In genomic region chr9:89878687-89879086, GRCh38 we compare ENCODE assay signal across 11 cellular contexts.
DNase-seq lines count a peak whose midpoint lies in the region; ATAC-seq and TF ChIP-seq lines count a peak whose summit lies in the region.
"Had no signal": no experiment of that assay in that cellular context is flagged by ENCODE, and none has a peak within 500 bp of the region (broad histone marks: within the 10 kb centered on the region; RNA-seq: fewer than 3 reads in every experiment).

No MANE protein-coding gene starts in this region.

- no peak overlapping the region for H3K9ac ChIP-seq in adipocyte (ENCODE audit: low read length)

- CTCF ChIA-PET in activated CD8-positive, alpha-beta T cell treated with anti-CD3 and anti-CD28 coated beads for 36 hours (lab: Charles Lee), result interaction anchor here (2.0 kb wide), 1 partner anchor 276 kb away, joined by 5 read pairs; no protein-coding TSS in a partner anchor
- CTCF ChIA-PET in activated CD8-positive, alpha-beta T cell treated with anti-CD3 and anti-CD28 coated beads, Interleukin-2, amount 10 ng/mL, durations not matched to agents 7 days and 5 days (lab: Charles Lee), result interaction anchor here (1.3 to 2.0 kb wide), 6 partner anchors 221 to 285 kb away, joined by 4 to 12 read pairs (median 5); no protein-coding TSS in a partner anchor
- CTCF ChIA-PET in RWPE1 (lab: Yijun Ruan, JAX), result interaction anchor here (0.6 to 0.8 kb wide), 3 partner anchors 201 to 286 kb away, joined by 3 to 4 read pairs (median 3); no protein-coding TSS in a partner anchor

- no peak for DNase-seq in activated CD8-positive, alpha-beta T cell treated with anti-CD3 and anti-CD28 coated beads for 36 hours
- DNase-seq in activated CD8-positive, alpha-beta T cell treated with anti-CD3 and anti-CD28 coated beads, Interleukin-2, amount 10 ng/mL, durations not matched to agents 7 days and 5 days, result no peak
- DNase-seq in adipocyte (ENCODE audit: low read depth), result peak; percentile 3
- DNase-seq in lung (ENCODE audit: low spot score), result peak; percentile 50
- DNase-seq in type B pancreatic cell (ENCODE audit: extremely low spot score, unreplicated experiment), result peak; percentile 36
- no peak for DNase-seq in RWPE1 (ENCODE audit: low spot score)
- no peak for DNase-seq in DMS114 treated with DMSO at 0.1 percent for 48 hours (lab: John Stamatoyannopoulos, UW; ENCODE audit: unreplicated experiment)
- DNase-seq: naive B cell, NCI-H446 had no signal

- H3K4me3 ChIP-seq in adipocyte (ENCODE audit: low read length) (no peak overlapping the region), lung (no peak overlapping the region)
- H3K4me3 ChIP-seq: A549 had no signal

- H3K27me3 Mint-ChIP-seq in activated CD8-positive, alpha-beta T cell treated with anti-CD3 and anti-CD28 coated beads for 36 hours, result no peaks in the 10 kb centered on the region
- no peaks in the 10 kb centered on the region for H3K27me3 Mint-ChIP-seq in activated CD8-positive, alpha-beta T cell treated with anti-CD3 and anti-CD28 coated beads, Interleukin-2, amount 10 ng/mL, durations not matched to agents 7 days and 5 days (ENCODE audit: low read depth)
- no peaks in the 10 kb centered on the region for H3K27me3 Mint-ChIP-seq in type B pancreatic cell
- H3K27me3 Mint-ChIP-seq: naive B cell had no signal

- peak overlapping the region in 1 of 2 donors; percentile 95 for H3K27ac ChIP-seq in lung (ENCODE audit: low read depth in 1 of 2, low read length in 1 of 2)
- no peak overlapping the region for H3K27ac ChIP-seq in RWPE1
- H3K27ac ChIP-seq: A549 had no signal

- H3K27me3 ChIP-seq in adipocyte (replicated peaks; ENCODE audit: control insufficient read depth, insufficient read depth, low read length) (no peaks in the 10 kb centered on the region), lung (ENCODE audit: control insufficient read depth, insufficient read depth) (no peaks in the 10 kb centered on the region)

- no peaks in the 10 kb centered on the region for H3K36me3 Mint-ChIP-seq in activated CD8-positive, alpha-beta T cell treated with anti-CD3 and anti-CD28 coated beads for 36 hours (ENCODE audit: low read depth)
- H3K36me3 Mint-ChIP-seq in activated CD8-positive, alpha-beta T cell treated with anti-CD3 and anti-CD28 coated beads, Interleukin-2, amount 10 ng/mL, durations not matched to agents 7 days and 5 days (ENCODE audit: low read depth), result no peaks in the 10 kb centered on the region
- no peaks in the 10 kb centered on the region for H3K36me3 Mint-ChIP-seq in type B pancreatic cell
- H3K36me3 Mint-ChIP-seq: naive B cell had no signal

- intact Hi-C loops in activated CD8-positive, alpha-beta T cell treated with anti-CD3 and anti-CD28 coated beads for 36 hours (cut with micrococcal nuclease), result no loop called here

- H3K4me3 Mint-ChIP-seq in activated CD8-positive, alpha-beta T cell treated with anti-CD3 and anti-CD28 coated beads for 36 hours, result no peak overlapping the region
- H3K4me3 Mint-ChIP-seq in activated CD8-positive, alpha-beta T cell treated with anti-CD3 and anti-CD28 coated beads, Interleukin-2, amount 10 ng/mL, durations not matched to agents 7 days and 5 days, result no peak overlapping the region
- no peak overlapping the region for H3K4me3 Mint-ChIP-seq in type B pancreatic cell

- POLR2A ChIA-PET in activated CD8-positive, alpha-beta T cell treated with anti-CD3 and anti-CD28 coated beads for 36 hours (lab: Charles Lee), result interaction anchor here (0.6 to 1.5 kb wide), 2 partner anchors 13 to 38 kb away, joined by 3 read pairs; no protein-coding TSS in a partner anchor
- POLR2A ChIA-PET in activated CD8-positive, alpha-beta T cell treated with anti-CD3 and anti-CD28 coated beads, Interleukin-2, amount 10 ng/mL, durations not matched to agents 7 days and 5 days (lab: Charles Lee), result no interaction called here
- POLR2A ChIA-PET in RWPE1 (lab: Yijun Ruan, JAX; ENCODE audit: low non-redundant PET), result no interaction called here

- WGBS in lung, 2 donors, result 71 to 83% methylated on average over 6 of the region's 6 CpGs

- H3K4me1 Mint-ChIP-seq in activated CD8-positive, alpha-beta T cell treated with anti-CD3 and anti-CD28 coated beads for 36 hours (ENCODE audit: low read depth), result no peaks in the 10 kb centered on the region
- H3K4me1 Mint-ChIP-seq in activated CD8-positive, alpha-beta T cell treated with anti-CD3 and anti-CD28 coated beads, Interleukin-2, amount 10 ng/mL, durations not matched to agents 7 days and 5 days (ENCODE audit: low read depth), result no peaks in the 10 kb centered on the region
- peaks cover 8% of the 10 kb centered on the region for H3K4me1 Mint-ChIP-seq in type B pancreatic cell (ENCODE audit: unreplicated experiment)

- H3K4me1 ChIP-seq in adipocyte (ENCODE audit: control insufficient read depth, insufficient read depth, low read length), result peaks cover 41% of the 10 kb centered on the region
- peaks cover 7 to 28% of the 10 kb centered on the region in 2 donors for H3K4me1 ChIP-seq in lung (ENCODE audit: control insufficient read depth in 2 of 2, insufficient read depth in 2 of 2, low read length in 2 of 2)
- H3K4me1 ChIP-seq: A549 had no signal

- no peaks in the 10 kb centered on the region for H3K9me3 Mint-ChIP-seq in activated CD8-positive, alpha-beta T cell treated with anti-CD3 and anti-CD28 coated beads for 36 hours
- no peaks in the 10 kb centered on the region for H3K9me3 Mint-ChIP-seq in activated CD8-positive, alpha-beta T cell treated with anti-CD3 and anti-CD28 coated beads, Interleukin-2, amount 10 ng/mL, durations not matched to agents 7 days and 5 days (ENCODE audit: insufficient read depth)
- H3K9me3 Mint-ChIP-seq in type B pancreatic cell, result no peaks in the 10 kb centered on the region
- H3K9me3 Mint-ChIP-seq: naive B cell had no signal

- H3K27ac Mint-ChIP-seq in activated CD8-positive, alpha-beta T cell treated with anti-CD3 and anti-CD28 coated beads for 36 hours, result no peak overlapping the region
- H3K27ac Mint-ChIP-seq in activated CD8-positive, alpha-beta T cell treated with anti-CD3 and anti-CD28 coated beads, Interleukin-2, amount 10 ng/mL, durations not matched to agents 7 days and 5 days, result no peak overlapping the region
- H3K27ac Mint-ChIP-seq in type B pancreatic cell, result no peak overlapping the region
- H3K27ac Mint-ChIP-seq: naive B cell had no signal

- no peak for TF ChIP-seq CTCF in activated CD8-positive, alpha-beta T cell treated with anti-CD3 and anti-CD28 coated beads for 36 hours (IDR thresholded peaks at IDR 0.05)
- TF ChIP-seq CTCF in lung (IDR thresholded peaks at IDR 0.05; ENCODE audit: control extremely low read depth, extremely low read depth) (no peak), type B pancreatic cell (conservative IDR thresholded peaks at IDR 0.05) (no peak), RWPE1 (conservative IDR thresholded peaks at IDR 0.05; ENCODE audit: low read depth) (no peak)

- H3K36me3 ChIP-seq in adipocyte (ENCODE audit: control insufficient read depth, insufficient read depth, low read length, severe bottlenecking) (no peaks in the 10 kb centered on the region), lung (ENCODE audit: control insufficient read depth in 2 of 2, insufficient read depth in 2 of 2, low read length in 2 of 2) (no peaks in the 10 kb centered on the region)

- ATAC-seq in activated CD8-positive, alpha-beta T cell treated with anti-CD3 and anti-CD28 coated beads for 36 hours, result peak; percentile 35
- ATAC-seq in activated CD8-positive, alpha-beta T cell treated with anti-CD3 and anti-CD28 coated beads, Interleukin-2, amount 10 ng/mL, durations not matched to agents 7 days and 5 days, result no peak
- peak; percentile 48 for ATAC-seq in lung (ENCODE audit: insufficient read depth, low FRiP score)
- no peak for ATAC-seq in HG02642 (IDR thresholded peaks at IDR 0.05; ENCODE audit: poor library complexity, unreplicated experiment)

- H3K9me3 ChIP-seq in adipocyte (ENCODE audit: control insufficient read depth, low read length), result no peaks in the 10 kb centered on the region
- peaks cover 0 to 3% of the 10 kb centered on the region in 2 donors for H3K9me3 ChIP-seq in lung (ENCODE audit: control insufficient read depth in 2 of 2, insufficient read depth in 1 of 2, low read length in 1 of 2)
- H3K9me3 ChIP-seq: A549 had no signal

Comparison
In these comparisons a context has a peak if more than half of its experiments do, and no peak if none do; other contexts are left out.
1. ATAC-seq: peak in activated CD8-positive, alpha-beta T cell treated with anti-CD3 and anti-CD28 coated beads for 36 hours (single experiment) and lung (single experiment); none in activated CD8-positive, alpha-beta T cell treated with anti-CD3 and anti-CD28 coated beads, Interleukin-2, amount 10 ng/mL, durations not matched to agents 7 days and 5 days (single experiment) and HG02642 (single experiment).
2. DNase-seq: peak in adipocyte (single experiment), lung (single experiment) and type B pancreatic cell (single experiment); none in activated CD8-positive, alpha-beta T cell treated with anti-CD3 and anti-CD28 coated beads for 36 hours (single experiment), activated CD8-positive, alpha-beta T cell treated with anti-CD3 and anti-CD28 coated beads, Interleukin-2, amount 10 ng/mL, durations not matched to agents 7 days and 5 days (single experiment), RWPE1 (single experiment) and DMS114 treated with DMSO at 0.1 percent for 48 hours (single experiment).